Comparison of ENCODE assay signal across 2 cellular contexts in genomic region chr19:17088552-17088951, GRCh38.
TF ChIP-seq lines count a peak whose summit lies in the region.

No MANE protein-coding gene starts in this region.

TF ChIP-seq in SK-N-SH, 30 proteins besides CTCF, POLR2A, EP300 and RAD21 (continued from another document):
- TF ChIP-seq IRF3 (IDR thresholded peaks at IDR 0.05; ENCODE audit: low read depth, low read length) (no peak), MAX (IDR thresholded peaks at IDR 0.05; ENCODE audit: low read depth) (no peak), USF1 (IDR thresholded peaks at IDR 0.05; ENCODE audit: borderline replicate concordance, low read depth) (no peak), FOXJ3 (CRISPR knock-in tag; IDR thresholded peaks at IDR 0.05) (no peak), ZBTB33 (IDR thresholded peaks at IDR 0.05; ENCODE audit: borderline replicate concordance, low read depth) (no peak), CHD2 (IDR thresholded peaks at IDR 0.05; ENCODE audit: low read length, partially characterized antibody) (no peak), GATA2 (CRISPR knock-in tag; IDR thresholded peaks at IDR 0.05) (no peak), FOXM1 (IDR thresholded peaks at IDR 0.05; ENCODE audit: low read depth) (no peak), NFIC (IDR thresholded peaks at IDR 0.05; ENCODE audit: borderline replicate concordance) (no peak), RCOR1 (IDR thresholded peaks at IDR 0.05; ENCODE audit: low read length) (no peak)

TF ChIP-seq in SK-N-SH treated with all-trans-retinoic acid at 6 μM for 48 hours, 23 proteins besides CTCF, POLR2A, EP300 and RAD21 (continued from another document):
- TF ChIP-seq CREB5 (CRISPR knock-in tag; IDR thresholded peaks at IDR 0.05; ENCODE audit: low read depth) (no peak), ZNF565 (CRISPR knock-in tag; conservative IDR thresholded peaks at IDR 0.05; ENCODE audit: low read depth) (no peak), CSDC2 (CRISPR knock-in tag; IDR thresholded peaks at IDR 0.05) (no peak), ZNF8 (CRISPR knock-in tag; IDR thresholded peaks at IDR 0.05) (no peak), TCF4 (CRISPR knock-in tag; IDR thresholded peaks at IDR 0.05; ENCODE audit: borderline replicate concordance) (no peak), ZC3H10 (CRISPR knock-in tag; IDR thresholded peaks at IDR 0.05) (no peak), CSRNP3 (CRISPR knock-in tag; IDR thresholded peaks at IDR 0.05) (no peak), ISL1 (CRISPR knock-in tag; IDR thresholded peaks at IDR 0.05) (no peak), PATZ1 (CRISPR knock-in tag; IDR thresholded peaks at IDR 0.05; ENCODE audit: borderline replicate concordance) (no peak), PPARA (CRISPR knock-in tag; IDR thresholded peaks at IDR 0.05; ENCODE audit: borderline replicate concordance) (no peak), ESRRG (CRISPR knock-in tag; IDR thresholded peaks at IDR 0.05) (no peak), GLIS3 (CRISPR knock-in tag; IDR thresholded peaks at IDR 0.05) (no peak), OSR1 (CRISPR knock-in tag; IDR thresholded peaks at IDR 0.05) (no peak), ARNTL (CRISPR knock-in tag; IDR thresholded peaks at IDR 0.05; ENCODE audit: borderline replicate concordance, low read depth) (no peak), TOX (CRISPR knock-in tag; IDR thresholded peaks at IDR 0.05; ENCODE audit: borderline replicate concordance) (no peak)
